ENCODE assay signal across 10 cellular contexts in genomic region chr13:78875792-78876580, GRCh38.
DNase-seq lines count a peak whose midpoint lies in the region; ATAC-seq and TF ChIP-seq lines count a peak whose summit lies in the region.
"Had no signal": no experiment of that assay in that cellular context is flagged by ENCODE, and none has a peak within 500 bp of the region (broad histone marks: within the 10 kb centered on the region; RNA-seq: fewer than 3 reads in every experiment).

No MANE protein-coding gene starts in this region.

- H3K4me1 ChIP-seq in mesendoderm (ENCODE audit: control insufficient read depth, low read depth, low read length), result no peaks in the 10 kb centered on the region
- no peaks in the 10 kb centered on the region for H3K4me1 ChIP-seq in colonic mucosa

- no peaks in the 10 kb centered on the region for H3K79me2 ChIP-seq in mesendoderm (ENCODE audit: control insufficient read depth, insufficient read depth, low read length)

- H3K4me3 ChIP-seq in NB4 (ENCODE audit: low read depth, low read length), result no peak overlapping the region
- no peak overlapping the region for H3K4me3 ChIP-seq in mesendoderm (ENCODE audit: low read length)
- no peak overlapping the region for H3K4me3 ChIP-seq in colonic mucosa

- no CpG with 5 or more reads among the region's 12 CpGs for WGBS in mesendoderm (ENCODE audit: extremely low coverage, insufficient coverage, low lambda C conversion rate)

- DNase-seq in activated CD4-positive, alpha-beta T cell treated with anti-CD3 and anti-CD28 coated beads, Interleukin-2, amount 50 U/mL, for 48 hours, result peak; percentile 3 to 9
- DNase-seq in activated CD4-positive, alpha-beta T cell treated with anti-CD3 and anti-CD28 coated beads for 1 hour, result no peak
- peak; percentile 36 for DNase-seq in NB4 (ENCODE audit: low read depth)
- DNase-seq in mesendoderm, result peak; percentile 64
- DNase-seq in left ventricle myocardium superior, result no peak
- no peak for DNase-seq in colonic mucosa
- no peak for DNase-seq in AG08396 (ENCODE audit: low spot score)
- DNase-seq: CD4-positive, alpha-beta T cell had no signal

- no peak overlapping the region for H4K8ac ChIP-seq in mesendoderm (ENCODE audit: low read depth, low read length)

- peak; percentile 23 for TF ChIP-seq CTCF in NB4 (IDR thresholded peaks at IDR 0.05; ENCODE audit: low read depth, low read length)
- TF ChIP-seq CTCF in colonic mucosa (IDR thresholded peaks at IDR 0.05), result no peak

- no peaks in the 10 kb centered on the region for H3K27me3 ChIP-seq in mesendoderm (ENCODE audit: insufficient read depth, low read length, poor library complexity)
- H3K27me3 ChIP-seq in colonic mucosa, result no peaks in the 10 kb centered on the region

- H2BK120ac ChIP-seq in mesendoderm (ENCODE audit: low read depth, low read length), result no peak overlapping the region

- H2AK5ac ChIP-seq in mesendoderm (ENCODE audit: low read length), result no peak overlapping the region

- no peaks in the 10 kb centered on the region for H3K36me3 ChIP-seq in mesendoderm (ENCODE audit: control insufficient read depth, insufficient read depth, low read length)
- no peaks in the 10 kb centered on the region for H3K36me3 ChIP-seq in colonic mucosa

- H4K5ac ChIP-seq in mesendoderm (ENCODE audit: low read length), result no peak overlapping the region

- H2BK15ac ChIP-seq in mesendoderm (replicated peaks; ENCODE audit: low read depth), result no peak overlapping the region

- no peak overlapping the region for H3K4ac ChIP-seq in mesendoderm (ENCODE audit: low read depth, low read length)

- H3K9ac ChIP-seq in mesendoderm (ENCODE audit: low read length), result no peak overlapping the region
- no peak overlapping the region for H3K9ac ChIP-seq in colonic mucosa (ENCODE audit: low read depth in 2 of 2, low read length in 2 of 2)

- H3K27ac ChIP-seq in mesendoderm (ENCODE audit: low read depth, low read length), result no peak overlapping the region
- H3K27ac ChIP-seq in colonic mucosa, result no peak overlapping the region
- H3K27ac ChIP-seq: RWPE1 had no signal

- no peak overlapping the region for H2BK5ac ChIP-seq in mesendoderm (ENCODE audit: low read length)

- H3K79me1 ChIP-seq in mesendoderm (ENCODE audit: low read length), result no peaks in the 10 kb centered on the region

- no peak overlapping the region for H3K18ac ChIP-seq in mesendoderm (ENCODE audit: low read length)

- ATAC-seq in GM21786 (IDR thresholded peaks at IDR 0.05; ENCODE audit: unreplicated experiment), result peak; percentile 78
- ATAC-seq in left ventricle myocardium superior, result no peak

- H3K9me3 ChIP-seq in colonic mucosa, result no peaks in the 10 kb centered on the region

- no peak overlapping the region for H3K23ac ChIP-seq in mesendoderm (ENCODE audit: low read length)

- no peak overlapping the region for H3K4me2 ChIP-seq in mesendoderm (ENCODE audit: low read length)

- TF ChIP-seq POLR2A in NB4 (IDR thresholded peaks at IDR 0.05; ENCODE audit: extremely low read depth, insufficient read length), result no peak

- intact Hi-C loops in left ventricle myocardium superior (cut with micrococcal nuclease) (no loop called here), colonic mucosa (cut with DNase I) (no loop called here)

- no peak overlapping the region for H3K56ac ChIP-seq in mesendoderm (ENCODE audit: low read length)

Comparison
In these comparisons a context has a peak if more than half of its experiments do, and no peak if none do; other contexts are left out.
1. DNase-seq: peak in activated CD4-positive, alpha-beta T cell treated with anti-CD3 and anti-CD28 coated beads, Interleukin-2, amount 50 U/mL, for 48 hours (2 of 2), NB4 (single experiment) and mesendoderm (single experiment); none in activated CD4-positive, alpha-beta T cell treated with anti-CD3 and anti-CD28 coated beads for 1 hour (single experiment), left ventricle myocardium superior (single experiment), colonic mucosa (single experiment) and AG08396 (single experiment).